Comparison of ENCODE assay signal across 14 cellular contexts in genomic region chr1:29852248-29852647, GRCh38.
A peak's percentile ranks its signal among the peaks of the same experiment; 100 is the strongest.
DNase-seq lines count a peak whose midpoint lies in the region; TF ChIP-seq lines count a peak whose summit lies in the region.
"Had no signal": no experiment of that assay in that cellular context is flagged by ENCODE, and none has a peak within 500 bp of the region (broad histone marks: within the 10 kb centered on the region; RNA-seq: fewer than 3 reads in every experiment).

No MANE protein-coding gene starts in this region.

- H3K36me3 Mint-ChIP-seq in endodermal cell (ENCODE audit: low read depth), result no peaks in the 10 kb centered on the region
- H3K36me3 Mint-ChIP-seq: CD8-positive, alpha-beta memory T cell had no signal

- H3K9ac ChIP-seq in BLaER1 treated with 17β-estradiol and CSF1 and Interleukin-3, amounts not matched to agents 10 nM and 100 nM, result no peak overlapping the region
- H3K9ac ChIP-seq in endodermal cell (ENCODE audit: extremely low read depth, low read length, poor library complexity, severe bottlenecking), result no peak overlapping the region

- H3K4me1 Mint-ChIP-seq in endodermal cell, result peaks cover 4% of the 10 kb centered on the region
- H3K4me1 Mint-ChIP-seq: CD8-positive, alpha-beta memory T cell had no signal

- H3K9me3 ChIP-seq in BLaER1 treated with 17β-estradiol and CSF1 and Interleukin-3, amounts not matched to agents 10 nM and 100 nM (replicated peaks in 1 of 11), result no peaks in the 10 kb centered on the region
- H3K9me3 ChIP-seq in endodermal cell (ENCODE audit: control insufficient read depth, low read length) (no peaks in the 10 kb centered on the region), SJCRH30 (replicated peaks) (no peaks in the 10 kb centered on the region)
- H3K9me3 ChIP-seq: A549, BE2C, Caco-2, HAP-1 had no signal

- H3K9me3 Mint-ChIP-seq in endodermal cell, result no peaks in the 10 kb centered on the region
- H3K9me3 Mint-ChIP-seq: CD8-positive, alpha-beta memory T cell had no signal

- DNase-seq in endodermal cell (no peak), ureter (ENCODE audit: low spot score) (peak; percentile 36), NCI-H748 treated with DMSO at 0.1 percent for 48 hours (lab: John Stamatoyannopoulos, UW) (no peak), SJCRH30 (no peak)
- DNase-seq: BE2C; Caco-2; CD8-positive, alpha-beta memory T cell; DND-41; GDM1; GOT3 had no signal

- no peak overlapping the region for H3K27ac ChIP-seq in BLaER1 treated with 17β-estradiol and CSF1 and Interleukin-3, amounts not matched to agents 10 nM and 100 nM
- H3K27ac ChIP-seq in VCaP (peak overlapping the region; percentile 97), endodermal cell (ENCODE audit: low read depth, low read length) (no peak overlapping the region), SJCRH30 (no peak overlapping the region)
- H3K27ac ChIP-seq: A549 had no signal

- H3K4me3 Mint-ChIP-seq in endodermal cell, result no peak overlapping the region
- H3K4me3 Mint-ChIP-seq: CD8-positive, alpha-beta memory T cell had no signal

- no peak overlapping the region for H3K4me3 ChIP-seq in BLaER1 treated with 17β-estradiol and CSF1 and Interleukin-3, amounts not matched to agents 10 nM and 100 nM
- no peak overlapping the region for H3K4me3 ChIP-seq in endodermal cell (ENCODE audit: low read length)
- H3K4me3 ChIP-seq in SJCRH30, result no peak overlapping the region
- H3K4me3 ChIP-seq: A549, HAP-1 had no signal

- peak overlapping the region in 10 of 11 experiments; percentile 46 to 87 (median 72); a peak in 16 of 22 replicates for H3K4me2 ChIP-seq in BLaER1 treated with 17β-estradiol and CSF1 and Interleukin-3, amounts not matched to agents 10 nM and 100 nM
- H3K4me2 ChIP-seq: A549 had no signal

- H3K4me1 ChIP-seq in BLaER1 treated with 17β-estradiol and CSF1 and Interleukin-3, amounts not matched to agents 10 nM and 100 nM, result peaks cover 40 to 81% (median 71%) of the 10 kb centered on the region in 10 experiments
- no peaks in the 10 kb centered on the region for H3K4me1 ChIP-seq in endodermal cell (ENCODE audit: control insufficient read depth, insufficient read depth, low read length)
- H3K4me1 ChIP-seq in SJCRH30, result no peaks in the 10 kb centered on the region
- H3K4me1 ChIP-seq: A549, BE2C, Caco-2, HAP-1 had no signal

- WGBS in endodermal cell (ENCODE audit: insufficient coverage in 1 of 2, insufficient read length in 1 of 2), 2 experiments, result 78 to 92% methylated on average over 5 to 8 of the region's 9 CpGs

- TF ChIP-seq CTCF in VCaP (conservative IDR thresholded peaks at IDR 0.05) (no peak), endodermal cell (conservative IDR thresholded peaks at IDR 0.05) (peak; percentile 24)

- no peak overlapping the region for H3K27ac Mint-ChIP-seq in endodermal cell
- H3K27ac Mint-ChIP-seq: CD8-positive, alpha-beta memory T cell had no signal

- peaks cover 0 to 9% (median 0%) of the 10 kb centered on the region in 11 experiments; a peak in 2 of 22 replicates for H3K27me3 ChIP-seq in BLaER1 treated with 17β-estradiol and CSF1 and Interleukin-3, amounts not matched to agents 10 nM and 100 nM
- no peaks in the 10 kb centered on the region for H3K27me3 ChIP-seq in endodermal cell (ENCODE audit: control insufficient read depth, insufficient read depth, low read length, poor library complexity, severe bottlenecking)
- peaks cover 10% of the 10 kb centered on the region for H3K27me3 ChIP-seq in SJCRH30
- H3K27me3 ChIP-seq: BE2C had no signal

- H3K27me3 Mint-ChIP-seq in endodermal cell (ENCODE audit: insufficient read depth), result peaks cover 1% of the 10 kb centered on the region

- no peaks in the 10 kb centered on the region; a peak in 1 of 22 replicates for H4K20me1 ChIP-seq in BLaER1 treated with 17β-estradiol and CSF1 and Interleukin-3, amounts not matched to agents 10 nM and 100 nM

- H3K36me3 ChIP-seq in BLaER1 treated with 17β-estradiol and CSF1 and Interleukin-3, amounts not matched to agents 10 nM and 100 nM, result no peaks in the 10 kb centered on the region
- H3K36me3 ChIP-seq in endodermal cell (ENCODE audit: control insufficient read depth, insufficient read depth, low read length) (no peaks in the 10 kb centered on the region), SJCRH30 (no peaks in the 10 kb centered on the region)
- H3K36me3 ChIP-seq: BE2C, HAP-1 had no signal
